Comparison of ENCODE assay signal across 20 cellular contexts in genomic region chr19:41447732-41448332, GRCh38. TPM values are rescaled to one million over a fixed set of nuclear protein-coding genes. Genes with fewer than 3 reads are reported as not detected.
DNase-seq lines count a peak whose midpoint lies in the region; ATAC-seq, FAIRE-seq and TF ChIP-seq lines count a peak whose summit lies in the region.
"Had no signal": no experiment of that assay in that cellular context is flagged by ENCODE, and none has a peak within 500 bp of the region (broad histone marks: within the 10 kb centered on the region; RNA-seq: fewer than 3 reads in every experiment).

No MANE protein-coding gene starts in this region.

- H3K27ac ChIP-seq in A549 (no peak overlapping the region), GM23338 (ENCODE audit: low read depth) (no peak overlapping the region), PC-3 (ENCODE audit: low read length) (no peak overlapping the region), left ventricle myocardium inferior (replicated peaks) (peak overlapping the region; percentile 80), SJCRH30 (no peak overlapping the region)
- H3K27ac ChIP-seq: neutrophil, right lobe of liver had no signal

- BruUV-seq in PC-3 (replicated peaks; lab: Mats Ljungman, UMichigan): no TSS peak

- WGBS in A549 (ENCODE audit: missing lambda C conversion rate): 45% methylated on average over 12 of the region's 12 CpGs

- TF ChIP-seq CTCF in A549 (IDR thresholded peaks at IDR 0.05) (peak; percentile 4; the same call in 1 of the 3 replicates), GM23338 (conservative IDR thresholded peaks at IDR 0.05; ENCODE audit: low read depth in 2 of 2) (peak; percentile 34 to 42; a peak in 3 of 4 replicates), PC-3 (conservative IDR thresholded peaks at IDR 0.05; ENCODE audit: low read depth, low read length) (0 out of 2 replicates have a peak, but pooled peaks have one; percentile 17), left ventricle myocardium inferior (IDR thresholded peaks at IDR 0.05; ENCODE audit: borderline replicate concordance) (peak; percentile 41)

- peaks cover 15% of the 10 kb centered on the region for H3K27me3 Mint-ChIP-seq in GM23338 (ENCODE audit: insufficient read depth, low read depth, poor library complexity)

- 0 out of 3 replicates have a peak, but pooled peaks cover 3% of the 10 kb centered on the region for H3K4me1 ChIP-seq in A549
- H3K4me1 ChIP-seq in GM23338 (ENCODE audit: insufficient read depth): peaks cover 3% of the 10 kb centered on the region; the same call in 1 of the 2 replicates
- H3K4me1 ChIP-seq in PC-3 (ENCODE audit: insufficient read depth, low read length): no peaks in the 10 kb centered on the region
- peaks cover 32% of the 10 kb centered on the region for H3K4me1 ChIP-seq in left ventricle myocardium inferior
- no peaks in the 10 kb centered on the region for H3K4me1 ChIP-seq in SJCRH30
- H3K4me1 ChIP-seq: right lobe of liver had no signal

- CTCF ChIA-PET in A549 (lab: Yijun Ruan, JAX) (interaction anchor here (0.6 to 15.6 kb wide), 27 partner anchors 9 to 401 kb away, joined by 3 to 1358 read pairs (median 9); partner anchors contain the start of genes CEACAM21, DMAC2 and TGFB1), PC-3 (lab: Charles Lee) (no interaction called here)

- no peak overlapping the region for H3K27ac Mint-ChIP-seq in GM23338

- H3K27me3 ChIP-seq in GM23338 (ENCODE audit: insufficient read depth) (peaks cover 17% of the 10 kb centered on the region; the same call in 1 of the 2 replicates), PC-3 (ENCODE audit: low read length) (no peaks in the 10 kb centered on the region), left ventricle myocardium inferior (ENCODE audit: low read depth) (peaks cover 22% of the 10 kb centered on the region), SJCRH30 (no peaks in the 10 kb centered on the region; the same call in 1 of the 2 replicates)
- H3K27me3 ChIP-seq: right lobe of liver had no signal

- no peak for TF ChIP-seq RAD21 in A549 (conservative IDR thresholded peaks at IDR 0.05 in 1 of 2, IDR thresholded peaks at IDR 0.05 in 1 of 2)

- H3K4me3 ChIP-seq in A549: no peak overlapping the region
- H3K4me3 ChIP-seq in GM23338: no peak overlapping the region
- H3K4me3 ChIP-seq in PC-3 (ENCODE audit: low read length): no peak overlapping the region
- H3K4me3 ChIP-seq in left ventricle myocardium inferior: peak overlapping the region; percentile 60
- H3K4me3 ChIP-seq in SJCRH30: no peak overlapping the region
- H3K4me3 ChIP-seq: right lobe of liver had no signal

- H3K4me3 Mint-ChIP-seq in GM23338: no peak overlapping the region

- H4K20me1 ChIP-seq in GM23338 (replicated peaks; ENCODE audit: insufficient read depth) (no peaks in the 10 kb centered on the region), PC-3 (ENCODE audit: low read length) (no peaks in the 10 kb centered on the region)

- DNase-seq in A549 (ENCODE audit: low read depth in 1 of 2, low spot score in 1 of 2) (no peak), GM23338 (ENCODE audit: low spot score) (no peak), PC-3 (no peak), left ventricle myocardium inferior (no peak), NCI-H2081 treated with DMSO at 0.1 percent for 48 hours (lab: John Stamatoyannopoulos, UW) (no peak), SJCRH30 (no peak)
- DNase-seq in activated CD4-positive, alpha-beta T cell treated with anti-CD3 and anti-CD28 coated beads for 1 hour: no peak
- DNase-seq: activated naive CD4-positive, alpha-beta T cell treated with Interleukin-2 at 50 U/mL for 16 hours; AML-193; effector CD8-positive, alpha-beta T cell; hypothalamus; kidney glomerular epithelial cell; midbrain; NCI-H748 treated with DMSO at 0.1 percent for 48 hours; right lobe of liver; stimulated activated CD4-positive, alpha-beta T cell treated with anti-CD3 and anti-CD28 coated beads, Interleukin-1b, Interleukin-23, amount 100 ng/mL, for 48 hours had no signal

- no peak for ATAC-seq in A549
- no peak for ATAC-seq in GM23338
- no peak for ATAC-seq in PC-3
- ATAC-seq: activated CD4-positive, CD25-positive, alpha-beta regulatory T cell treated with anti-CD3 and anti-CD28 coated beads, Interleukin-2, amount 50 U/mL, for 24 hours; HepG2; right lobe of liver had no signal

- peak; percentile 23 for FAIRE-seq in A549 (lab: Jason Lieb, UNC)
- FAIRE-seq: HepG2 had no signal

- H3K9ac ChIP-seq in PC-3 (ENCODE audit: low read length): no peak overlapping the region

- H3K36me3 ChIP-seq in GM23338 (ENCODE audit: insufficient read depth): no peaks in the 10 kb centered on the region
- H3K36me3 ChIP-seq in PC-3 (ENCODE audit: low read depth, low read length): no peaks in the 10 kb centered on the region
- no peaks in the 10 kb centered on the region for H3K36me3 ChIP-seq in left ventricle myocardium inferior
- H3K36me3 ChIP-seq in SJCRH30: no peaks in the 10 kb centered on the region
- H3K36me3 ChIP-seq: neutrophil, right lobe of liver had no signal

- H3K9me3 ChIP-seq in A549 (0 out of 3 replicates have a peak, but pooled peaks cover 4% of the 10 kb centered on the region), PC-3 (ENCODE audit: low read length) (no peaks in the 10 kb centered on the region), left ventricle myocardium inferior (replicated peaks) (no peaks in the 10 kb centered on the region), SJCRH30 (replicated peaks) (no peaks in the 10 kb centered on the region)
- H3K9me3 ChIP-seq: neutrophil, right lobe of liver had no signal

- intact Hi-C loops in PC-3 (cut with micrococcal nuclease) (no loop called here), left ventricle myocardium inferior (cut with micrococcal nuclease) (no loop called here)

- no peaks in the 10 kb centered on the region for H3K79me2 ChIP-seq in GM23338 (replicated peaks; ENCODE audit: insufficient read depth)
- H3K79me2 ChIP-seq in PC-3 (ENCODE audit: low read length): no peaks in the 10 kb centered on the region

- POLR2A ChIA-PET in A549 (lab: Yijun Ruan, JAX): interaction anchor here (0.6 to 3.4 kb wide), 3 partner anchors 8 to 116 kb away, joined by 3 to 37 read pairs (median 9); partner anchors contain the start of gene DMAC2
- POLR2A ChIA-PET in PC-3 (lab: Charles Lee; ENCODE audit: unreplicated experiment): no interaction called here

- no peak overlapping the region for H3K4me2 ChIP-seq in A549
- no peak overlapping the region for H3K4me2 ChIP-seq in GM23338
- no peak overlapping the region for H3K4me2 ChIP-seq in PC-3 (ENCODE audit: low read length)

- no peaks in the 10 kb centered on the region for H3K9me2 ChIP-seq in GM23338 (ENCODE audit: insufficient read depth)
- H3K9me2 ChIP-seq in PC-3 (replicated peaks; ENCODE audit: low read length): no peaks in the 10 kb centered on the region

- no peaks in the 10 kb centered on the region; the same call in 2 of the 3 replicates for H3K9me3 Mint-ChIP-seq in GM23338

- H3K4me1 Mint-ChIP-seq in GM23338: peaks cover 18% of the 10 kb centered on the region

- H2AFZ ChIP-seq in GM23338 (peak overlapping the region; percentile 14; the same call in 1 of the 2 replicates), PC-3 (ENCODE audit: low read length) (no peak overlapping the region)

- H3F3A ChIP-seq in GM23338 (replicated peaks; ENCODE audit: low read depth) (no peaks in the 10 kb centered on the region), PC-3 (ENCODE audit: low read length, unreplicated experiment) (no peaks in the 10 kb centered on the region)

- no peaks in the 10 kb centered on the region for H3K36me3 Mint-ChIP-seq in GM23338 (ENCODE audit: low read depth)

- no peak for TF ChIP-seq POLR2A in A549 (IDR thresholded peaks at IDR 0.05; ENCODE audit: low read length)

- TF ChIP-seq EP300 in A549 (IDR thresholded peaks at IDR 0.05): no peak

RNA-seq across cellular contexts. Expression of gene ERICH4, which starts 4.9 kb away (rescaled TPM):
- polyA plus RNA-seq in A549 (2011; rRNA removed): 0.24 and 0.26 TPM in 2 replicates
- not detected in 2 replicates for polyA plus RNA-seq in A549 (2012; cell fraction: cytosol; rRNA removed)
- polyA plus RNA-seq in A549 (2012; cell fraction: nucleus; rRNA removed): not detected in 2 replicates
- 0.10 TPM in 1 of 3 replicates, not detected in the others for polyA plus RNA-seq in A549 (2017; fragmentation: RNase III; extraction: RNeasy Plus Mini Kit Qiagen cat#74134 plus additional on column Dnase treatment)
- polyA minus RNA-seq in A549 (2011; rRNA and poly(A)+ RNA removed): not detected in 2 replicates
- not detected in 2 replicates for total RNA-seq in GM23338 (2014; rRNA removed; shearing (Covaris generic))
- polyA plus RNA-seq in GM23338 (2016; fragmentation: Nextera tagmentation; extraction: Ambion mirVana): not detected in 2 replicates
- total RNA-seq in PC-3 (2014; rRNA removed): not detected in 2 replicates
- total RNA-seq in left ventricle myocardium inferior: not detected
- total RNA-seq in SJCRH30 (2014; rRNA removed; shearing (Covaris generic)): not detected in 2 replicates
- total RNA-seq: G401, right lobe of liver had no signal

RNA-seq across cellular contexts. Expression of gene DMAC2, which starts 8.1 kb away (rescaled TPM):
- polyA plus RNA-seq in A549 (2011; rRNA removed) (128 and 132 TPM in 2 replicates), A549 (2017; fragmentation: RNase III; extraction: RNeasy Plus Mini Kit Qiagen cat#74134 plus additional on column Dnase treatment) (155 to 161 TPM (median 158 TPM) in 3 replicates), GM23338 (2016; fragmentation: Nextera tagmentation; extraction: Ambion mirVana) (74.5 and 77.2 TPM in 2 replicates)
- polyA plus RNA-seq in A549 (2012; cell fraction: cytosol; rRNA removed): 209 and 231 TPM in 2 replicates
- polyA plus RNA-seq in A549 (2012; cell fraction: nucleus; rRNA removed): 177 and 189 TPM in 2 replicates
- 111 and 120 TPM in 2 replicates for polyA minus RNA-seq in A549 (2011; rRNA and poly(A)+ RNA removed)
- 83.5 and 86.5 TPM in 2 replicates for total RNA-seq in GM23338 (2014; rRNA removed; shearing (Covaris generic))
- total RNA-seq in PC-3 (2014; rRNA removed) (36.8 and 44.6 TPM in 2 replicates), left ventricle myocardium inferior (125 TPM)
- 88.6 and 91.7 TPM in 2 replicates for total RNA-seq in SJCRH30 (2014; rRNA removed; shearing (Covaris generic))

RNA-seq across cellular contexts. Expression of gene B3GNT8, which starts 20.7 kb away (rescaled TPM):
- polyA plus RNA-seq in A549 (2011; rRNA removed): not detected in 2 replicates
- 0.04 TPM in 1 of 2 replicates, not detected in the other for polyA plus RNA-seq in A549 (2012; cell fraction: cytosol; rRNA removed)
- polyA plus RNA-seq in A549 (2012; cell fraction: nucleus; rRNA removed): 0.11 and 0.29 TPM in 2 replicates
- polyA plus RNA-seq in A549 (2017; fragmentation: RNase III; extraction: RNeasy Plus Mini Kit Qiagen cat#74134 plus additional on column Dnase treatment): 0.11 to 0.20 TPM in 2 of 3 replicates, not detected in the other
- polyA minus RNA-seq in A549 (2011; rRNA and poly(A)+ RNA removed): not detected in 2 replicates
- 0.70 and 1.8 TPM in 2 replicates for total RNA-seq in GM23338 (2014; rRNA removed; shearing (Covaris generic))
- 0.71 TPM in 2 replicates for polyA plus RNA-seq in GM23338 (2016; fragmentation: Nextera tagmentation; extraction: Ambion mirVana)
- total RNA-seq in PC-3 (2014; rRNA removed): 2.3 TPM in 1 of 2 replicates, not detected in the other
- total RNA-seq in left ventricle myocardium inferior: 10.3 TPM
- 10.6 TPM in 2 replicates for total RNA-seq in SJCRH30 (2014; rRNA removed; shearing (Covaris generic))
- total RNA-seq: G401 had no signal

RNA-seq across cellular contexts. Expression of gene BCKDHA, which starts 50.2 kb away (rescaled TPM):
- 42.9 and 43.9 TPM in 2 replicates for polyA plus RNA-seq in A549 (2011; rRNA removed)
- 62.0 and 96.3 TPM in 2 replicates for polyA plus RNA-seq in A549 (2012; cell fraction: cytosol; rRNA removed)
- polyA plus RNA-seq in A549 (2012; cell fraction: nucleus; rRNA removed): 96.2 and 124 TPM in 2 replicates
- polyA plus RNA-seq in A549 (2017; fragmentation: RNase III; extraction: RNeasy Plus Mini Kit Qiagen cat#74134 plus additional on column Dnase treatment): 39.2 to 46.4 TPM (median 44.4 TPM) in 3 replicates
- 36.4 and 39.4 TPM in 2 replicates for polyA minus RNA-seq in A549 (2011; rRNA and poly(A)+ RNA removed)
- total RNA-seq in GM23338 (2014; rRNA removed; shearing (Covaris generic)): 31.3 and 42.4 TPM in 2 replicates
- 14.2 and 15.0 TPM in 2 replicates for polyA plus RNA-seq in GM23338 (2016; fragmentation: Nextera tagmentation; extraction: Ambion mirVana)
- total RNA-seq in PC-3 (2014; rRNA removed): 49.2 and 53.1 TPM in 2 replicates
- total RNA-seq in left ventricle myocardium inferior: 51.0 TPM
- total RNA-seq in SJCRH30 (2014; rRNA removed; shearing (Covaris generic)): 59.3 and 64.2 TPM in 2 replicates

RNA-seq across cellular contexts. Expression of gene EXOSC5, which starts 50.7 kb away (rescaled TPM):
- 63.7 and 72.3 TPM in 2 replicates for polyA plus RNA-seq in A549 (2011; rRNA removed)
- polyA plus RNA-seq in A549 (2012; cell fraction: cytosol; rRNA removed): 177 and 195 TPM in 2 replicates
- 145 and 165 TPM in 2 replicates for polyA plus RNA-seq in A549 (2012; cell fraction: nucleus; rRNA removed)
- 99.0 to 109 TPM (median 103 TPM) in 3 replicates for polyA plus RNA-seq in A549 (2017; fragmentation: RNase III; extraction: RNeasy Plus Mini Kit Qiagen cat#74134 plus additional on column Dnase treatment)
- polyA minus RNA-seq in A549 (2011; rRNA and poly(A)+ RNA removed): 17.8 and 26.2 TPM in 2 replicates
- 65.1 and 65.4 TPM in 2 replicates for total RNA-seq in GM23338 (2014; rRNA removed; shearing (Covaris generic))
- polyA plus RNA-seq in GM23338 (2016; fragmentation: Nextera tagmentation; extraction: Ambion mirVana): 116 and 125 TPM in 2 replicates
- 40.8 and 41.5 TPM in 2 replicates for total RNA-seq in PC-3 (2014; rRNA removed)
- 17.4 TPM for total RNA-seq in left ventricle myocardium inferior
- total RNA-seq in SJCRH30 (2014; rRNA removed; shearing (Covaris generic)): 59.9 and 68.6 TPM in 2 replicates
